In the genomic region with DNA sequence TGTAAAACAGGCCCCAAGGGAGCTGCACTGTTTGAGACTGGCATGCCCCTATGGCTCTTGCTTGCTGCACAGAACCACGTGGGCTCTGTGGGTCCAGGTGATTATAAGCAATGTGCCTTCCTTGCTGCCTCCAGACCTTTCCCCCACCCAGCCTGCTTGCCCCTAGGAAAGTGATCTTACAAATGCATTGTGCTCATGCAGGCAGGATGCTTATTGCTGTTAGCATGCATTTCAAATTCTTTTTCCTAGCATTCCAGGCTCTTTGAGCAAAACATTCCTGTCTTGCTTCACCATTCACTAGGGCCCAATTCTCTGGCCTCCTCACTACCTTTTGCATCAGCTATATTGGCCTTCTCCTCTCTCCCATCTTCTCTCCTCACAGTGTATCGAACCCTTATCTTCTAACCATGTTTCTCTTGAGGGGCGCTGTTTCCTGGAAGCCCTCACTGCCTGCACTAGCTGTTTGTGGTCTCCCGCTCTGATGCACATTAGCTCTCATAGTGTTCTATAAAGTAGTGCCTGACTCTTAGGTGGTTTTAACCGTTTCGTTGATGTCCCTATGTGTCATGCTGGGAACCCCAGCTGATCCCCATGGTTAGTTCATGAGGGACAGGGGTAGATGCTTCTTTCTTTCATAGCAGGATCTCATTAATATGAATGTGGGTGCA, we compare ENCODE assay signal across 21 cellular contexts.
DNase-seq lines count a peak whose midpoint lies in the region; ATAC-seq and TF ChIP-seq lines count a peak whose summit lies in the region.
"Had no signal": no experiment of that assay in that cellular context is flagged by ENCODE, and none has a peak within 500 bp of the region (broad histone marks: within the 10 kb centered on the region; RNA-seq: fewer than 3 reads in every experiment).

No MANE protein-coding gene starts in this region.

- H3K27ac ChIP-seq in left ventricle myocardium inferior (replicated peaks), result no peak overlapping the region
- H3K27ac ChIP-seq: BLaER1 treated with 17β-estradiol and CSF1 and Interleukin-3, amounts not matched to agents 10 nM and 100 nM; esophagus muscularis mucosa; RWPE1 had no signal

- H3K27ac Mint-ChIP-seq in activated CD8-positive, alpha-beta T cell treated with anti-CD3 and anti-CD28 coated beads, Interleukin-2, amount 10 ng/mL, durations not matched to agents 7 days and 5 days, result peak overlapping the region; percentile 17
- H3K27ac Mint-ChIP-seq in immature natural killer cell, result peak overlapping the region in 5 of 6 donors; percentile 28 to 88 (median 62)
- H3K27ac Mint-ChIP-seq: activated T-helper 1 cell treated with anti-CD3 and anti-CD28 coated beads, Interleukin-12 subunit alpha, Interleukin-12 subunit beta, Interleukin-2, Interleukin-4 antibody, amounts not matched to agents 30 ng/mL and 10 ng/mL and 1 ng/mL, durations not matched to agents 14 hours and 24 hours and 36 hours had no signal

- intact Hi-C loops in left ventricle myocardium inferior (cut with micrococcal nuclease), result no loop called here

- H3K9me3 ChIP-seq in left ventricle myocardium inferior (replicated peaks), result no peaks in the 10 kb centered on the region
- H3K9me3 ChIP-seq: A549; BLaER1 treated with 17β-estradiol and CSF1 and Interleukin-3, amounts not matched to agents 10 nM and 100 nM; esophagus muscularis mucosa; mucosa of descending colon; upper lobe of left lung had no signal

- peak; percentile 83 for ATAC-seq in activated CD8-positive, alpha-beta T cell treated with anti-CD3 and anti-CD28 coated beads, Interleukin-2, amount 10 ng/mL, durations not matched to agents 7 days and 5 days
- peak; percentile 94 for ATAC-seq in stimulated activated naive CD8-positive, alpha-beta T cell treated with anti-CD3 and anti-CD28 coated beads, Interleukin-15, Interleukin-2, amounts not matched to agents 100 U/mL and 50 U/mL, for 24 hours
- no peak for ATAC-seq in GM21381 (IDR thresholded peaks at IDR 0.05; ENCODE audit: unreplicated experiment)
- ATAC-seq: A549, mucosa of descending colon had no signal

- DNase-seq in activated T-cell treated with anti-CD3 and anti-CD28 coated beads for 48 hours (ENCODE audit: low read depth) (peak; percentile 12), activated T-cell treated with anti-CD3 and anti-CD28 coated beads for 4 hours (no peak), immature natural killer cell (peak; percentile 31 to 65 (median 47)), amygdala (lab: John Stamatoyannopoulos, UW) (no peak), left ventricle myocardium inferior (no peak)
- DNase-seq in activated CD8-positive, alpha-beta T cell treated with anti-CD3 and anti-CD28 coated beads, Interleukin-2, amount 10 ng/mL, durations not matched to agents 7 days and 5 days, result peak; percentile 64
- DNase-seq in stimulated activated naive CD8-positive, alpha-beta T cell treated with anti-CD3 and anti-CD28 coated beads, Interleukin-15, Interleukin-2, amounts not matched to agents 100 U/mL and 50 U/mL, for 24 hours, result peak; percentile 46
- DNase-seq: activated CD4-positive, alpha-beta T cell treated with anti-CD3 and anti-CD28 coated beads for 4 hours; aorta; effector CD4-positive, alpha-beta T cell; mucosa of descending colon; NCI-H1105; NCI-H2081 treated with DMSO at 0.1 percent for 48 hours; stimulated activated CD4-positive, alpha-beta T cell treated with anti-CD3 and anti-CD28 coated beads, Interleukin-12 subunit alpha, Interleukin-12 subunit beta, amount 100 ng/mL, for 4 hours; upper lobe of left lung had no signal

- no peaks in the 10 kb centered on the region for H3K36me3 Mint-ChIP-seq in activated CD8-positive, alpha-beta T cell treated with anti-CD3 and anti-CD28 coated beads, Interleukin-2, amount 10 ng/mL, durations not matched to agents 7 days and 5 days (ENCODE audit: low read depth)
- peaks cover 0 to 13% (median 3%) of the 10 kb centered on the region in 3 donors for H3K36me3 Mint-ChIP-seq in immature natural killer cell

- no peak for TF ChIP-seq CTCF in left ventricle myocardium inferior (IDR thresholded peaks at IDR 0.05; ENCODE audit: borderline replicate concordance)

- peaks cover 30% of the 10 kb centered on the region for H3K4me1 ChIP-seq in left ventricle myocardium inferior

- H3K4me1 Mint-ChIP-seq in activated CD8-positive, alpha-beta T cell treated with anti-CD3 and anti-CD28 coated beads, Interleukin-2, amount 10 ng/mL, durations not matched to agents 7 days and 5 days (ENCODE audit: low read depth), result peaks cover 54% of the 10 kb centered on the region
- H3K4me1 Mint-ChIP-seq in immature natural killer cell, result peaks cover 10 to 18% of the 10 kb centered on the region in 2 donors

- no peak overlapping the region for H3K4me3 ChIP-seq in left ventricle myocardium inferior
- H3K4me3 ChIP-seq: A549; BLaER1 treated with 17β-estradiol and CSF1 and Interleukin-3, amounts not matched to agents 10 nM and 100 nM; esophagus muscularis mucosa; mucosa of descending colon; upper lobe of left lung had no signal

- POLR2A ChIA-PET in activated CD8-positive, alpha-beta T cell treated with anti-CD3 and anti-CD28 coated beads, Interleukin-2, amount 10 ng/mL, durations not matched to agents 7 days and 5 days (lab: Charles Lee), result interaction anchor here (2.1 kb wide), 1 partner anchor 65 kb away, joined by 6 read pairs; no protein-coding TSS in a partner anchor

- H3K27me3 Mint-ChIP-seq in activated CD8-positive, alpha-beta T cell treated with anti-CD3 and anti-CD28 coated beads, Interleukin-2, amount 10 ng/mL, durations not matched to agents 7 days and 5 days (ENCODE audit: low read depth), result no peaks in the 10 kb centered on the region
- peaks cover 0 to 2% (median 0%) of the 10 kb centered on the region in 3 donors for H3K27me3 Mint-ChIP-seq in immature natural killer cell (ENCODE audit: low read depth in 3 of 3)

- CTCF ChIA-PET in activated CD8-positive, alpha-beta T cell treated with anti-CD3 and anti-CD28 coated beads, Interleukin-2, amount 10 ng/mL, durations not matched to agents 7 days and 5 days (lab: Charles Lee), result interaction anchor here (1.0 to 1.2 kb wide), 2 partner anchors 85 to 222 kb away, joined by 3 to 4 read pairs; no protein-coding TSS in a partner anchor

- no peaks in the 10 kb centered on the region for H3K36me3 ChIP-seq in left ventricle myocardium inferior

- no peaks in the 10 kb centered on the region for H3K27me3 ChIP-seq in left ventricle myocardium inferior (ENCODE audit: low read depth)
- H3K27me3 ChIP-seq: BLaER1 treated with 17β-estradiol and CSF1 and Interleukin-3, amounts not matched to agents 10 nM and 100 nM; esophagus muscularis mucosa; upper lobe of left lung had no signal

- no peaks in the 10 kb centered on the region for H3K9me3 Mint-ChIP-seq in activated CD8-positive, alpha-beta T cell treated with anti-CD3 and anti-CD28 coated beads, Interleukin-2, amount 10 ng/mL, durations not matched to agents 7 days and 5 days (ENCODE audit: insufficient read depth)
- no peaks in the 10 kb centered on the region for H3K9me3 Mint-ChIP-seq in immature natural killer cell
- H3K9me3 Mint-ChIP-seq: activated T-helper 1 cell treated with anti-CD3 and anti-CD28 coated beads, Interleukin-12 subunit alpha, Interleukin-12 subunit beta, Interleukin-2, Interleukin-4 antibody, amounts not matched to agents 30 ng/mL and 10 ng/mL and 1 ng/mL, durations not matched to agents 14 hours and 24 hours and 36 hours had no signal

- H3K4me3 Mint-ChIP-seq in activated CD8-positive, alpha-beta T cell treated with anti-CD3 and anti-CD28 coated beads, Interleukin-2, amount 10 ng/mL, durations not matched to agents 7 days and 5 days, result no peak overlapping the region
- peak overlapping the region in 4 of 5 donors; percentile 0 to 51 (median 30) for H3K4me3 Mint-ChIP-seq in immature natural killer cell
- H3K4me3 Mint-ChIP-seq: activated T-helper 1 cell treated with anti-CD3 and anti-CD28 coated beads, Interleukin-12 subunit alpha, Interleukin-12 subunit beta, Interleukin-2, Interleukin-4 antibody, amounts not matched to agents 30 ng/mL and 10 ng/mL and 1 ng/mL, durations not matched to agents 14 hours and 24 hours and 36 hours had no signal

Comparison
In these comparisons a context has a peak if more than half of its experiments do, and no peak if none do; other contexts are left out.
1. DNase-seq: peak in activated T-cell treated with anti-CD3 and anti-CD28 coated beads for 48 hours (single experiment), activated CD8-positive, alpha-beta T cell treated with anti-CD3 and anti-CD28 coated beads, Interleukin-2, amount 10 ng/mL, durations not matched to agents 7 days and 5 days (single experiment), immature natural killer cell (3 of 3) and stimulated activated naive CD8-positive, alpha-beta T cell treated with anti-CD3 and anti-CD28 coated beads, Interleukin-15, Interleukin-2, amounts not matched to agents 100 U/mL and 50 U/mL, for 24 hours (single experiment); none in activated T-cell treated with anti-CD3 and anti-CD28 coated beads for 4 hours (single experiment), amygdala (0 of 56) and left ventricle myocardium inferior (single experiment).